Comparison of ENCODE assay signal across 8 cellular contexts in the genomic region with DNA sequence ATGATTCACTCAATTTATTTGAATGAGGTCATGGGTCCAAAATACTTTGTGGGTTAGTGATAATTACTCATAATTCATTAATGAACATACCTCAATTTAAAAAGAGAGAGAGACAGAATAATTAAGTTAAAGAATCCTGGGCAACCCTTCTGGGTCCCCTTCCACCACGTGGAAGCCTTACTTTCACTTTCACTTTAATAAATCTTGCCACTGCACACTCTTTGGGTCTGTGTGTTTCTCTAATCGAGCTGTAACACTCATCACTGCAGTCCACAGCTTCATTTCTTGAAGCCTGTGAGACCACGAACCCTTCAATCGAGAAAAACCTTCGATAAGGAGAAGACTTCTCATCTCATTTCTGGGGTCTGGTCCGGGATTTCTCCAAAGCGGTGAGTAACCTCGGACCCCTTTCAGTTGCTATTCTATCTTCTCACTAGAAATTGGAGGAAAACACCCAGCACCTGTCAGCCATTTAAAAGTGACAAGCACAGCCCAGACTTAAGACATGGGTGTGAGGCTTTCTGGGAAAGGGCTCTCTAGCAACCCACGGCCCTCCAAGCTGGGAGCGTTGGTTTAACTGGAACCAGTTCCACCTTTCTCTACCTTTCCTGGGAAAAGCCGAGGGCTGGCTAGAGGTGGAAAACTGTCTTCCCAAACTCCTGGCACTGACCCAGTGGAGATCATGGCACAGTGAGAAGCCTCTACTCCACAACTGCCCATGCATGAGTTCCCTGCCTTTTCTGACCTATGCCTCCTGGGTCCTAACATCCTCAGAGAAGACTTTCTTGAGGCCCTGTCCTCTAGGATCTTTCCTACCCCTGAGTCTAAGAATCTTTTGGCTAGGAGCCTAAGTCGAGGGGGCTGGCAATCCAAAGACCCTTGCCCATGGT.
A peak's percentile ranks its signal among the peaks of the same experiment; 100 is the strongest.
DNase-seq lines count a peak whose midpoint lies in the region; ATAC-seq and TF ChIP-seq lines count a peak whose summit lies in the region.

No MANE protein-coding gene starts in this region.

- DNase-seq in DMS53 treated with DMSO at 0.1 percent for 48 hours (lab: John Stamatoyannopoulos, UW; ENCODE audit: unreplicated experiment) (peak; percentile 36), pons (ENCODE audit: low spot score) (no peak), NCI-H510A (lab: John Stamatoyannopoulos, UW) (no peak), sciatic nerve (ENCODE audit: low spot score) (no peak)
- DNase-seq in naive thymus-derived CD4-positive, alpha-beta T cell, result no peak

- no peak overlapping the region for H3K27ac ChIP-seq in KMS-11
- H3K27ac ChIP-seq in naive thymus-derived CD4-positive, alpha-beta T cell (ENCODE audit: low read depth, low read length), result no peak overlapping the region

- no peak overlapping the region for H3K4me2 ChIP-seq in KMS-11

- H4K20me1 ChIP-seq in KMS-11 (ENCODE audit: insufficient read depth), result no peaks in the 10 kb centered on the region

- CTCF ChIA-PET in naive thymus-derived CD4-positive, alpha-beta T cell (lab: Charles Lee), result no interaction called here

- no peak for ATAC-seq in naive thymus-derived CD4-positive, alpha-beta T cell
- ATAC-seq in sciatic nerve (no peak), HG03521 (IDR thresholded peaks at IDR 0.05; ENCODE audit: unreplicated experiment) (no peak)

- H3K4me1 Mint-ChIP-seq in brain, result peaks cover 46% of the 10 kb centered on the region
- peaks cover 0 to 13% (median 9%) of the 10 kb centered on the region in 7 donors for H3K4me1 Mint-ChIP-seq in naive thymus-derived CD4-positive, alpha-beta T cell

- H3K4me1 ChIP-seq in KMS-11 (ENCODE audit: low read depth, poor library complexity, severe bottlenecking), result peaks cover 7% of the 10 kb centered on the region
- H3K4me1 ChIP-seq in naive thymus-derived CD4-positive, alpha-beta T cell (ENCODE audit: control insufficient read depth in 2 of 2, insufficient read depth in 2 of 2, low read length in 2 of 2), result peaks cover 8 to 12% of the 10 kb centered on the region in 2 donors

- no peaks in the 10 kb centered on the region for H3K27me3 ChIP-seq in KMS-11 (ENCODE audit: insufficient read depth, low read depth)
- no peaks in the 10 kb centered on the region for H3K27me3 ChIP-seq in naive thymus-derived CD4-positive, alpha-beta T cell (ENCODE audit: control insufficient read depth in 2 of 2, insufficient read depth in 2 of 2, low read length in 2 of 2)

- H3K79me2 ChIP-seq in KMS-11 (ENCODE audit: insufficient read depth, low read depth), result no peaks in the 10 kb centered on the region

- H3K9me3 ChIP-seq in naive thymus-derived CD4-positive, alpha-beta T cell (ENCODE audit: control insufficient read depth in 2 of 3, low read length in 3 of 3), result no peaks in the 10 kb centered on the region

- H3K4me3 Mint-ChIP-seq in brain, result peak overlapping the region in 3 of 5 experiments; percentile 64 to 72 (median 66)
- H3K4me3 Mint-ChIP-seq in naive thymus-derived CD4-positive, alpha-beta T cell, result peak overlapping the region; percentile 9 to 73 (median 48)

- peaks cover 3% of the 10 kb centered on the region for H3K36me3 Mint-ChIP-seq in brain
- H3K36me3 Mint-ChIP-seq in naive thymus-derived CD4-positive, alpha-beta T cell, result peaks cover 0 to 10% (median 0%) of the 10 kb centered on the region in 5 donors

- H3K9ac ChIP-seq in KMS-11, result no peak overlapping the region

- H3K36me3 ChIP-seq in KMS-11 (ENCODE audit: insufficient read depth), result no peaks in the 10 kb centered on the region
- no peaks in the 10 kb centered on the region for H3K36me3 ChIP-seq in naive thymus-derived CD4-positive, alpha-beta T cell (ENCODE audit: control insufficient read depth in 2 of 3, insufficient read depth in 3 of 3, low read length in 3 of 3)

- no peak for TF ChIP-seq CTCF in KMS-11 (conservative IDR thresholded peaks at IDR 0.05; ENCODE audit: low read depth, low read length)
- no peak for TF ChIP-seq CTCF in brain (conservative IDR thresholded peaks at IDR 0.05)

- POLR2A ChIA-PET in naive thymus-derived CD4-positive, alpha-beta T cell (lab: Charles Lee), result no interaction called here

- peak overlapping the region in 3 of 5 experiments; percentile 67 to 82 (median 78) for H3K27ac Mint-ChIP-seq in brain
- H3K27ac Mint-ChIP-seq in naive thymus-derived CD4-positive, alpha-beta T cell, result peak overlapping the region in 2 of 9 donors; percentile 27 to 38

- peak overlapping the region; percentile 54; the same call in 1 of the 2 replicates for H2AFZ ChIP-seq in KMS-11 (ENCODE audit: low read depth)

- H3K4me3 ChIP-seq in KMS-11 (IDR thresholded peaks at IDR 0.05; ENCODE audit: insufficient read depth, low read depth, low read length), result no peak overlapping the region
- peak overlapping the region; percentile 35 for H3K4me3 ChIP-seq in naive thymus-derived CD4-positive, alpha-beta T cell (ENCODE audit: low read length)

- H3K9me3 Mint-ChIP-seq in brain, result peaks cover 0 to 7% (median 5%) of the 10 kb centered on the region in 5 experiments
- peaks cover 0 to 18% (median 4%) of the 10 kb centered on the region in 11 donors for H3K9me3 Mint-ChIP-seq in naive thymus-derived CD4-positive, alpha-beta T cell

- intact Hi-C loops in naive thymus-derived CD4-positive, alpha-beta T cell (cut with micrococcal nuclease), result no loop called here
- intact Hi-C loops in sciatic nerve (cut with DNase I), result no loop called here

- no peaks in the 10 kb centered on the region for H3K27me3 Mint-ChIP-seq in brain
- H3K27me3 Mint-ChIP-seq in naive thymus-derived CD4-positive, alpha-beta T cell, result no peaks in the 10 kb centered on the region
